In the genomic region with DNA sequence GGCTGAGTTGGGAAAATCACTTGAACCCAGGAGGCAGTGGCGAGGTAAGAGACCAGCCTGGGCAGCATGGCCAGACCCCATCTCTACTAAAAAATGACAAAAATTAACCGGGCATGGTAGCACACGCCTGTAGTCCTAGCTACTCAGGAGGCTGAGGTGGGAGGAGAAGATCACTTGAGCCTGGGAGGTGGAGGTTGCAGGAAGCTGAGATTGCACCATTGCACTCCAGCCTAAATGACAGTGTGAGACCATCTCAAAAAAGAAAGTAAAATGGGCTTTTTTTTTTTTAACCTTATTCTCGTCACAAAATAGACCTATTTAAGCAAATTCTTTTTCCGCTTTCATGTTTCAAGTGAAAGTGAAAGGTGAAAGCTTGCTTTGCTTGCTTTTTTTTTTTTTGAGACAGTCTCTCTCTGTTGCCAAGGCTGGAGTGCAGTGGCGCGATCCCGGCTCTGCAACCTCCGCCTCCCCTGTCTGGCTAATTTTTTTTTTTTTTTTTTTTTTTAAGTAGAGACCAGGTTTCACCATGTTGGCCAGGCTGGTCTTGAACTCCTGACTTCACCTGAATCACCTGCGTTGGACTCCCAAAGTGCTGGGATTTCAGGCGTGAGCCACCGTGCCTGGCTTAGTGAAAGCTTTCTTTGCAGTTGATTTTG, we compare ENCODE assay signal across 9 cellular contexts. TPM values are rescaled to one million over a fixed set of nuclear protein-coding genes. Genes with fewer than 3 reads are reported as not detected.
A peak's percentile ranks its signal among the peaks of the same experiment; 100 is the strongest.
DNase-seq lines count a peak whose midpoint lies in the region; ATAC-seq and TF ChIP-seq lines count a peak whose summit lies in the region.
"Had no signal": no experiment of that assay in that cellular context is flagged by ENCODE, and none has a peak within 500 bp of the region (broad histone marks: within the 10 kb centered on the region; RNA-seq: fewer than 3 reads in every experiment).

No MANE protein-coding gene starts in this region.

- TF ChIP-seq POLR2A in Raji (IDR thresholded peaks at IDR 0.05; ENCODE audit: insufficient read depth, low read depth, low read length): peak; percentile 30; the same call in 1 of the 2 replicates

- peak overlapping the region; percentile 78 to 98 (median 86) for H3K4me3 Mint-ChIP-seq in CD4-positive, CD25-positive, alpha-beta regulatory T cell
- H3K4me3 Mint-ChIP-seq in endodermal cell: peak overlapping the region; percentile 89

- DNase-seq in CD4-positive, CD25-positive, alpha-beta regulatory T cell: peak; percentile 34 to 89 (median 83)
- DNase-seq in endodermal cell: no peak
- DNase-seq in stimulated activated naive CD4-positive, alpha-beta T cell (lab: John Stamatoyannopoulos, UW): peak; percentile 6 to 82 (median 62)
- DNase-seq in LoVo (ENCODE audit: low spot score): no peak
- DNase-seq in kidney glomerular epithelial cell (lab: John Stamatoyannopoulos, UW): no peak

- H3K9ac ChIP-seq in endodermal cell (ENCODE audit: extremely low read depth, low read length, poor library complexity, severe bottlenecking): no peak overlapping the region

- H3K4me1 Mint-ChIP-seq in CD4-positive, CD25-positive, alpha-beta regulatory T cell: peaks cover 24 to 70% (median 44%) of the 10 kb centered on the region in 4 donors
- H3K4me1 Mint-ChIP-seq in endodermal cell: peaks cover 18% of the 10 kb centered on the region

- peaks cover 5% of the 10 kb centered on the region for H3K27me3 Mint-ChIP-seq in CD4-positive, CD25-positive, alpha-beta regulatory T cell
- no peaks in the 10 kb centered on the region for H3K27me3 Mint-ChIP-seq in endodermal cell (ENCODE audit: insufficient read depth)

- H3K27me3 ChIP-seq in CD4-positive, CD25-positive, alpha-beta regulatory T cell (ENCODE audit: control insufficient read depth, insufficient read depth, low read length): no peaks in the 10 kb centered on the region
- H3K27me3 ChIP-seq in endodermal cell (ENCODE audit: control insufficient read depth, insufficient read depth, low read length, poor library complexity, severe bottlenecking): no peaks in the 10 kb centered on the region

- H3K9me3 ChIP-seq in CD4-positive, CD25-positive, alpha-beta regulatory T cell (ENCODE audit: control insufficient read depth in 2 of 2, low read length in 2 of 2): no peaks in the 10 kb centered on the region
- H3K9me3 ChIP-seq in endodermal cell (ENCODE audit: control insufficient read depth, low read length): no peaks in the 10 kb centered on the region

- no peak for TF ChIP-seq CTCF in endodermal cell (conservative IDR thresholded peaks at IDR 0.05)

- ATAC-seq in CD4-positive, CD25-positive, alpha-beta regulatory T cell (ENCODE audit: low read depth in 2 of 2): peak; percentile 49 to 52
- ATAC-seq in GM21515 (IDR thresholded peaks at IDR 0.05; ENCODE audit: unreplicated experiment) (peak; percentile 47), GM19467 (IDR thresholded peaks at IDR 0.05; ENCODE audit: unreplicated experiment) (no peak)

- peak overlapping the region; percentile 80 for H3K27ac ChIP-seq in CD4-positive, CD25-positive, alpha-beta regulatory T cell (ENCODE audit: insufficient read depth, low read length, poor library complexity, severe bottlenecking)
- H3K27ac ChIP-seq in endodermal cell (ENCODE audit: low read depth, low read length): no peak overlapping the region

- peaks cover 50% of the 10 kb centered on the region for H3K4me1 ChIP-seq in CD4-positive, CD25-positive, alpha-beta regulatory T cell (ENCODE audit: control insufficient read depth, insufficient read depth, low read length, poor library complexity, severe bottlenecking)
- H3K4me1 ChIP-seq in endodermal cell (ENCODE audit: control insufficient read depth, insufficient read depth, low read length): no peaks in the 10 kb centered on the region

- peaks cover 26% of the 10 kb centered on the region for H3K36me3 ChIP-seq in CD4-positive, CD25-positive, alpha-beta regulatory T cell (ENCODE audit: control insufficient read depth, insufficient read depth, low read length)
- peaks cover 50% of the 10 kb centered on the region for H3K36me3 ChIP-seq in endodermal cell (ENCODE audit: control insufficient read depth, insufficient read depth, low read length)

- 94 to 96% methylated on average over 6 to 12 of the region's 12 CpGs for WGBS in endodermal cell (ENCODE audit: insufficient coverage in 1 of 2, insufficient read length in 1 of 2), 2 experiments

- peak overlapping the region; percentile 82 for H3K4me3 ChIP-seq in CD4-positive, CD25-positive, alpha-beta regulatory T cell (ENCODE audit: low read depth, low read length)
- H3K4me3 ChIP-seq in endodermal cell (ENCODE audit: low read length): peak overlapping the region; percentile 35

- H3K9me3 Mint-ChIP-seq in CD4-positive, CD25-positive, alpha-beta regulatory T cell: no peaks in the 10 kb centered on the region
- H3K9me3 Mint-ChIP-seq in endodermal cell: no peaks in the 10 kb centered on the region

- peak overlapping the region; percentile 40 to 90 (median 88) for H3K27ac Mint-ChIP-seq in CD4-positive, CD25-positive, alpha-beta regulatory T cell
- H3K27ac Mint-ChIP-seq in endodermal cell: no peak overlapping the region

- peaks cover 11% of the 10 kb centered on the region for H3K36me3 Mint-ChIP-seq in CD4-positive, CD25-positive, alpha-beta regulatory T cell
- H3K36me3 Mint-ChIP-seq in endodermal cell (ENCODE audit: low read depth): peaks cover 31% of the 10 kb centered on the region

RNA-seq across cellular contexts. Expression of a gene that starts 3.6 kb away (rescaled TPM):
- 156 TPM for total RNA-seq in CD4-positive, CD25-positive, alpha-beta regulatory T cell
- 100 to 1,000 TPM; 204 to 305 (median 256) TPM for polyA plus RNA-seq in CD4-positive, CD25-positive, alpha-beta regulatory T cell
- total RNA-seq in endodermal cell: 100 to 1,000 TPM; 578 to 589 TPM
- 393 TPM for polyA plus RNA-seq in endodermal cell (2013, experiment 1 of 2)
- polyA plus RNA-seq in endodermal cell (2013, experiment 2 of 2): 398 TPM

RNA-seq across cellular contexts. Expression of a gene that starts 26.9 kb away (rescaled TPM):
- 0.99 TPM for total RNA-seq in CD4-positive, CD25-positive, alpha-beta regulatory T cell
- 1 to 10 TPM in 2 of 4 donors, under 1 TPM in 1, not detected in 1; 0.23 to 2.2 (median 1.8) TPM for polyA plus RNA-seq in CD4-positive, CD25-positive, alpha-beta regulatory T cell
- total RNA-seq in endodermal cell: 1 to 10 TPM; 1.3 to 2.4 TPM
- polyA plus RNA-seq in endodermal cell (2013, experiment 1 of 2): 3.2 TPM
- 0.99 TPM for polyA plus RNA-seq in endodermal cell (2013, experiment 2 of 2)

RNA-seq across cellular contexts. Expression of a gene that starts 42.3 kb away (rescaled TPM):
- total RNA-seq in CD4-positive, CD25-positive, alpha-beta regulatory T cell: 400 TPM
- 1,000 to 10,000 TPM; 1,866 to 2,414 (median 2,080) TPM for polyA plus RNA-seq in CD4-positive, CD25-positive, alpha-beta regulatory T cell
- total RNA-seq in endodermal cell: 100 to 1,000 TPM; 613 to 648 TPM
- polyA plus RNA-seq in endodermal cell (2013, experiment 1 of 2): 582 TPM
- polyA plus RNA-seq in endodermal cell (2013, experiment 2 of 2): 519 TPM

RNA-seq across cellular contexts. Expression of a gene that starts 50.2 kb away (rescaled TPM):
- total RNA-seq in CD4-positive, CD25-positive, alpha-beta regulatory T cell: not detected
- 1 to 10 TPM; 1.2 to 2.8 (median 2.3) TPM for polyA plus RNA-seq in CD4-positive, CD25-positive, alpha-beta regulatory T cell
- under 1 TPM in 1 of 2 donors, not detected in 1; 0.18 TPM for total RNA-seq in endodermal cell
- 0.36 TPM for polyA plus RNA-seq in endodermal cell (2013, experiment 1 of 2)
- polyA plus RNA-seq in endodermal cell (2013, experiment 2 of 2): not detected
- total RNA-seq: bronchial epithelial cell had no signal

RNA-seq across cellular contexts. Expression of a gene that starts 50.6 kb away (rescaled TPM):
- 19.7 TPM for total RNA-seq in CD4-positive, CD25-positive, alpha-beta regulatory T cell
- 10 to 100 TPM in 3 of 4 donors, 1 to 10 TPM in 1; 6.4 to 15.2 (median 11.8) TPM for polyA plus RNA-seq in CD4-positive, CD25-positive, alpha-beta regulatory T cell
- total RNA-seq in endodermal cell: 10 to 100 TPM; 11.3 to 18.5 TPM
- polyA plus RNA-seq in endodermal cell (2013, experiment 1 of 2): 12.2 TPM
- 9.7 TPM for polyA plus RNA-seq in endodermal cell (2013, experiment 2 of 2)

Comparison
In these comparisons a context has a peak if more than half of its experiments do, and no peak if none do; other contexts are left out.
1. DNase-seq: peak in CD4-positive, CD25-positive, alpha-beta regulatory T cell (3 of 3) and stimulated activated naive CD4-positive, alpha-beta T cell (6 of 6); none in endodermal cell (single experiment), LoVo (single experiment) and kidney glomerular epithelial cell (single experiment).